In genomic region chr4:146054676-146055075, GRCh38 we compare ENCODE assay signal across 25 cellular contexts.
DNase-seq lines count a peak whose midpoint lies in the region; ATAC-seq and TF ChIP-seq lines count a peak whose summit lies in the region.
"Had no signal": no experiment of that assay in that cellular context is flagged by ENCODE, and none has a peak within 500 bp of the region (broad histone marks: within the 10 kb centered on the region; RNA-seq: fewer than 3 reads in every experiment).

No MANE protein-coding gene starts in this region.

- H3K4me1 ChIP-seq in foreskin keratinocyte (no peaks in the 10 kb centered on the region), tibial artery (peaks cover 0 to 22% (median 4%) of the 10 kb centered on the region in 4 donors)
- H3K4me1 ChIP-seq: suprapubic skin, vagina had no signal

- H3K27ac ChIP-seq in foreskin keratinocyte (no peak overlapping the region), tibial artery (no peak overlapping the region)
- H3K27ac ChIP-seq: HL-60, neutrophil, suprapubic skin, vagina had no signal

- peak; percentile 33 for DNase-seq in NCI-H69 (lab: John Stamatoyannopoulos, UW)
- DNase-seq in foreskin keratinocyte: peak; percentile 32 to 60
- DNase-seq in tibial artery: no peak
- DNase-seq in left ventricle myocardium superior: no peak
- DNase-seq: activated B cell treated with CpG ODN at 0.5 μM for 24 hours; activated CD4-positive, alpha-beta T cell treated with anti-CD3 and anti-CD28 coated beads, Interleukin-2, amount 50 U/mL, for 4 hours; activated gamma-delta T cell; activated T-cell treated with anti-CD3 and anti-CD28 coated beads for 4 hours; cortex of kidney; kidney glomerular epithelial cell; NCI-H1105 treated with DMSO at 0.1 percent for 48 hours; NCI-H2081; NCI-H510A; NK-92 treated with Interleukin-12 subunit alpha and Interleukin-12 subunit beta, amount 100 ng/mL, for 24 hours; T-helper 9 cell had no signal

- H3K36me3 ChIP-seq in tibial artery: no peaks in the 10 kb centered on the region
- H3K36me3 ChIP-seq: neutrophil, suprapubic skin, vagina had no signal

- H3K27me3 ChIP-seq in foreskin keratinocyte (peaks cover 31% of the 10 kb centered on the region), tibial artery (no peaks in the 10 kb centered on the region)
- H3K27me3 ChIP-seq: suprapubic skin, vagina had no signal

- H3K4me3 ChIP-seq in tibial artery: no peak overlapping the region
- H3K4me3 ChIP-seq: suprapubic skin, vagina had no signal

- TF ChIP-seq CTCF in foreskin keratinocyte (conservative IDR thresholded peaks at IDR 0.05) (no peak), tibial artery (IDR thresholded peaks at IDR 0.05) (no peak)

- H3K9me3 ChIP-seq in tibial artery: no peaks in the 10 kb centered on the region
- H3K9me3 ChIP-seq: neutrophil, suprapubic skin, vagina had no signal

- ATAC-seq in GM18502 (IDR thresholded peaks at IDR 0.05; ENCODE audit: poor library complexity, unreplicated experiment) (peak; percentile 36), GM21390 (IDR thresholded peaks at IDR 0.05; ENCODE audit: unreplicated experiment) (peak; percentile 26), foreskin keratinocyte (peak; percentile 72), HG02981 (IDR thresholded peaks at IDR 0.05; ENCODE audit: unreplicated experiment) (no peak), left ventricle myocardium superior (no peak)
- ATAC-seq: HCT116, HepG2, SK-N-SH treated with all-trans-retinoic acid at 6 μM for 48 hours had no signal

- intact Hi-C loops in tibial artery (cut with DNase I; ENCODE audit: low total_unique reads) (no loop called here), left ventricle myocardium superior (cut with micrococcal nuclease) (no loop called here)

Comparison
In these comparisons a context has a peak if more than half of its experiments do, and no peak if none do; other contexts are left out.
1. ATAC-seq: peak in GM18502 (single experiment), GM21390 (single experiment) and foreskin keratinocyte (single experiment); none in HG02981 (single experiment) and left ventricle myocardium superior (single experiment).
2. DNase-seq: peak in NCI-H69 (single experiment) and foreskin keratinocyte (2 of 2); none in tibial artery (0 of 2) and left ventricle myocardium superior (single experiment).